Comparison of ENCODE assay signal across 12 cellular contexts in genomic region chr9:70609542-70610286, GRCh38.
A peak's percentile ranks its signal among the peaks of the same experiment; 100 is the strongest.
DNase-seq lines count a peak whose midpoint lies in the region; TF ChIP-seq lines count a peak whose summit lies in the region.
"Had no signal": no experiment of that assay in that cellular context is flagged by ENCODE, and none has a peak within 500 bp of the region (broad histone marks: within the 10 kb centered on the region; RNA-seq: fewer than 3 reads in every experiment).

No MANE protein-coding gene starts in this region.

- no peak overlapping the region for H3K4me3 ChIP-seq in AG04449 (ENCODE audit: low read depth, low read length)
- H3K4me3 ChIP-seq in stomach = no peak overlapping the region

- intact Hi-C loops in stomach (cut with DNase I; ENCODE audit: low total_unique reads) = loop anchor here (10.0 kb wide), 1 partner anchor 645 kb away; no protein-coding TSS in a partner anchor

- no peak overlapping the region for H3K27ac ChIP-seq in stomach
- H3K27ac ChIP-seq: C4-2B had no signal

- no peaks in the 10 kb centered on the region for H3K9me3 ChIP-seq in stomach

- POLR2A ChIA-PET in AG04449 (lab: Yijun Ruan, JAX) = interaction anchor here (0.8 to 1.1 kb wide), 2 partner anchors 190 to 206 kb away, joined by 3 to 4 read pairs; no protein-coding TSS in a partner anchor

- 38 to 56% (median 53%) methylated on average over 6 of the region's 6 CpGs for WGBS in stomach, 5 donors

- H3K36me3 ChIP-seq in stomach = no peaks in the 10 kb centered on the region

- DNase-seq in AG04449 (ENCODE audit: low read depth, low spot score) (peak; percentile 85), M059J (ENCODE audit: low read depth) (peak; percentile 92), dermis blood vessel endothelial cell (peak; percentile 58), myocyte (ENCODE audit: low read depth) (peak; percentile 97), stomach (no peak), SIG-M5 treated with dmso at 0.1 percent for 504 hours (lab: John Stamatoyannopoulos, UW; ENCODE audit: unreplicated experiment) (no peak)
- DNase-seq in activated T-cell treated with anti-CD3 and anti-CD28 coated beads, Interleukin-2, amount 50 U/mL, for 48 hours = no peak
- no peak for DNase-seq in stimulated activated CD4-positive, alpha-beta T cell treated with anti-CD3 and anti-CD28 coated beads, Interleukin-2, amount 100 ng/mL, for 24 hours
- DNase-seq: activated CD4-positive, alpha-beta T cell treated with anti-CD3 and anti-CD28 coated beads, Interleukin-2, amount 50 U/mL, for 1 hour; NCI-H1417; nephron progenitor cell had no signal

- CTCF ChIA-PET in AG04449 (lab: Yijun Ruan, JAX) = no interaction called here

- H3K27me3 ChIP-seq in stomach = no peaks in the 10 kb centered on the region

- TF ChIP-seq POLR2A in stomach (IDR thresholded peaks at IDR 0.05) = no peak

- H3K4me1 ChIP-seq in stomach = peaks cover 0 to 2% (median 1%) of the 10 kb centered on the region in 4 donors

- no peak for TF ChIP-seq EP300 in stomach (IDR thresholded peaks at IDR 0.05)

- TF ChIP-seq CTCF in AG04449 (IDR thresholded peaks at IDR 0.05; ENCODE audit: insufficient read depth, low read length, missing control alignments) = no peak
- no peak for TF ChIP-seq CTCF in stomach (IDR thresholded peaks at IDR 0.05)

Comparison
In these comparisons a context has a peak if more than half of its experiments do, and no peak if none do; other contexts are left out.
1. DNase-seq: peak in AG04449 (single experiment), M059J (single experiment), dermis blood vessel endothelial cell (single experiment) and myocyte (single experiment); none in activated T-cell treated with anti-CD3 and anti-CD28 coated beads, Interleukin-2, amount 50 U/mL, for 48 hours (0 of 2), stomach (single experiment), stimulated activated CD4-positive, alpha-beta T cell treated with anti-CD3 and anti-CD28 coated beads, Interleukin-2, amount 100 ng/mL, for 24 hours (0 of 2) and SIG-M5 treated with dmso at 0.1 percent for 504 hours (single experiment).